Comparison of ENCODE assay signal across 19 cellular contexts in genomic region chr1:66246371-66247262, GRCh38.
DNase-seq lines count a peak whose midpoint lies in the region; ATAC-seq, FAIRE-seq and TF ChIP-seq lines count a peak whose summit lies in the region.
"Had no signal": no experiment of that assay in that cellular context is flagged by ENCODE, and none has a peak within 500 bp of the region (broad histone marks: within the 10 kb centered on the region; RNA-seq: fewer than 3 reads in every experiment).

No MANE protein-coding gene starts in this region.

- TF ChIP-seq CTCF in GM12878 (IDR thresholded peaks at IDR 0.05 in 2 of 3, conservative IDR thresholded peaks at IDR 0.05 in 1 of 3; ENCODE audit: control insufficient read depth in 2 of 3, extremely low read depth in 1 of 3, insufficient read depth in 1 of 3, low read depth in 3 of 3, low read length in 3 of 3), result no peak
- no peak for TF ChIP-seq CTCF in GM13977 (IDR thresholded peaks at IDR 0.05; ENCODE audit: extremely low read depth, insufficient read depth, missing control alignments)

- SMC1A ChIA-PET in GM12878 (lab: Charles Lee; ENCODE audit: uncharacterized antibody, unreplicated experiment), result interaction anchor here (0.8 to 22.0 kb wide), 13 partner anchors 11 to 260 kb away, joined by 3 to 663 read pairs (median 4); no protein-coding TSS in a partner anchor

- CTCF ChIA-PET in GM12878 (lab: Yijun Ruan, JAX), result interaction anchor here (0.8 to 18.8 kb wide), 18 partner anchors 9 to 289 kb away, joined by 3 to 595 read pairs (median 4); no protein-coding TSS in a partner anchor

- peak overlapping the region; percentile 64 for H3K4me3 Mint-ChIP-seq in activated naive CD4-positive, alpha-beta T cell treated with anti-CD3 and anti-CD28 coated beads, Interleukin-2, amount 50 U/mL, for 24 hours

- RAD21 ChIA-PET in GM12878 (lab: Charles Lee; ENCODE audit: unreplicated experiment), result interaction anchor here (0.7 to 19.6 kb wide), 15 partner anchors 10 to 287 kb away, joined by 3 to 519 read pairs (median 3); no protein-coding TSS in a partner anchor

- peak overlapping the region; percentile 87; the same call in 1 of the 2 replicates for H2AFZ ChIP-seq in GM12878 (ENCODE audit: control insufficient read depth, low read depth, low read length)
- H2AFZ ChIP-seq in trophoblast cell (ENCODE audit: insufficient read depth, low read length, poor library complexity), result no peak overlapping the region

- no peaks in the 10 kb centered on the region for H4K20me1 ChIP-seq in GM12878 (ENCODE audit: control insufficient read depth, insufficient read depth)

- no peak for TF ChIP-seq RAD21 in GM12878 (IDR thresholded peaks at IDR 0.05; ENCODE audit: insufficient read depth, low read depth, low read length)

- TF ChIP-seq POLR2A in GM12878 (IDR thresholded peaks at IDR 0.05; ENCODE audit: low read depth, low read length), result no peak

- no peak for DNase-seq in activated naive CD4-positive, alpha-beta T cell (lab: John Stamatoyannopoulos, UW)
- peak; percentile 17 for DNase-seq in SK-N-DZ (ENCODE audit: low spot score)
- no peak for DNase-seq in GM12878 (ENCODE audit: low read depth, low spot score)
- no peak for DNase-seq in trophoblast cell
- no peak for DNase-seq in GF-D8 (lab: John Stamatoyannopoulos, UW)
- no peak for DNase-seq in GM13977 (ENCODE audit: low spot score)
- DNase-seq: activated gamma-delta T cell, GDM1, H7, hippocampal formation, kidney, NCI-H345, T1000 had no signal

- H4K8ac ChIP-seq in trophoblast cell (ENCODE audit: low read depth, low read length), result no peak overlapping the region

- no peaks in the 10 kb centered on the region for H3K9me3 Mint-ChIP-seq in activated naive CD4-positive, alpha-beta T cell treated with anti-CD3 and anti-CD28 coated beads, Interleukin-2, amount 50 U/mL, for 24 hours

- no peak for FAIRE-seq in GM12878 (lab: Jason Lieb, UNC)
- FAIRE-seq: D721Med, kidney had no signal

- H2BK120ac ChIP-seq in trophoblast cell (ENCODE audit: insufficient read depth, low read length, poor library complexity), result peak overlapping the region; percentile 49

- no peaks in the 10 kb centered on the region for H3K36me3 ChIP-seq in GM12878 (ENCODE audit: control insufficient read depth in 2 of 2, insufficient read depth in 2 of 2, low read length in 1 of 2)
- H3K36me3 ChIP-seq in trophoblast cell (ENCODE audit: control insufficient read depth in 1 of 2, insufficient read depth in 2 of 2, low read length in 2 of 2), result no peaks in the 10 kb centered on the region
- H3K36me3 ChIP-seq: right atrium auricular region, suprapubic skin had no signal

- in situ Hi-C loops in GM12878 (cut with MboI), result loop anchor here (10.0 to 25.0 kb wide), 3 partner anchors 534 to 1012 kb away; partner anchors contain the start of genes LEPR and LEPROT
- in situ Hi-C loops in GM13977 (cut with MboI; ENCODE audit: low pct_unique_long_range_greater_than_20kb, low sequenced_read_pairs, unreplicated experiment), result loop anchor here (10.0 to 25.0 kb wide), 3 partner anchors 282 to 1034 kb away; no protein-coding TSS in a partner anchor

- H3K79me2 ChIP-seq in GM12878 (ENCODE audit: control insufficient read depth, insufficient read depth, low read length) (no peaks in the 10 kb centered on the region), trophoblast cell (ENCODE audit: control insufficient read depth, insufficient read depth, low read length, poor library complexity) (no peaks in the 10 kb centered on the region)

- TF ChIP-seq EP300 in GM12878 (IDR thresholded peaks at IDR 0.05; ENCODE audit: borderline replicate concordance in 1 of 2, control insufficient read depth in 1 of 2, low read depth in 2 of 2, low read length in 2 of 2), result no peak

- H2BK5ac ChIP-seq in trophoblast cell (ENCODE audit: low read depth, low read length, poor library complexity), result no peak overlapping the region

- H3K4me1 ChIP-seq in GM12878 (ENCODE audit: control insufficient read depth, insufficient read depth, low read length), result peaks cover 8% of the 10 kb centered on the region
- peaks cover 3 to 10% of the 10 kb centered on the region in 2 experiments for H3K4me1 ChIP-seq in trophoblast cell (ENCODE audit: control insufficient read depth in 1 of 2, insufficient read depth in 2 of 2, low read length in 2 of 2)

- H4K91ac ChIP-seq in trophoblast cell (ENCODE audit: low read depth, low read length), result peak overlapping the region; percentile 4

- no peaks in the 10 kb centered on the region for H3K27me3 Mint-ChIP-seq in activated naive CD4-positive, alpha-beta T cell treated with anti-CD3 and anti-CD28 coated beads, Interleukin-2, amount 50 U/mL, for 24 hours

- peak overlapping the region; percentile 88 for H3K4me2 ChIP-seq in GM12878 (ENCODE audit: control insufficient read depth, insufficient read depth)
- H3K4me2 ChIP-seq in trophoblast cell (ENCODE audit: low read length), result no peak overlapping the region

- ATAC-seq in GM12878, result no peak
- no peak for ATAC-seq in HG02623 (IDR thresholded peaks at IDR 0.05; ENCODE audit: unreplicated experiment)
- ATAC-seq: Right ventricle myocardium inferior had no signal

- H3K4me3 ChIP-seq in GM12878 (peak overlapping the region; percentile 27; the same call in 1 of the 2 replicates), trophoblast cell (ENCODE audit: low read depth, low read length) (no peak overlapping the region)
- H3K4me3 ChIP-seq: right atrium auricular region, suprapubic skin had no signal

- H3K18ac ChIP-seq in trophoblast cell (ENCODE audit: low read length), result no peak overlapping the region

- no peak overlapping the region for H3K4ac ChIP-seq in trophoblast cell (ENCODE audit: low read depth, low read length)

- intact Hi-C loops in GM12878 (cut with micrococcal nuclease; ENCODE audit: unreplicated experiment), result loop anchor here (10.0 kb wide), 1 partner anchor 432 kb away; no protein-coding TSS in a partner anchor

- H3K27me3 ChIP-seq in GM12878 (replicated peaks in 1 of 2; ENCODE audit: control insufficient read depth in 2 of 2, insufficient read depth in 2 of 2, low read length in 1 of 2), result 0 out of 4 replicates have a peak, but pooled peaks cover 0 to 1% of the 10 kb centered on the region in 2 experiments
- H3K27me3 ChIP-seq in trophoblast cell (ENCODE audit: insufficient read depth, low read length), result no peaks in the 10 kb centered on the region
- H3K27me3 ChIP-seq: right atrium auricular region, suprapubic skin had no signal

- POLR2A ChIA-PET in GM12878 (lab: Charles Lee), result no interaction called here

- no peak overlapping the region for H3K9ac ChIP-seq in GM12878 (ENCODE audit: control insufficient read depth, insufficient read depth, low read length)
- H3K9ac ChIP-seq in trophoblast cell (ENCODE audit: low read length), result no peak overlapping the region

- no peak overlapping the region for H2AK5ac ChIP-seq in trophoblast cell (ENCODE audit: low read length)

- no peaks in the 10 kb centered on the region for H3K9me3 ChIP-seq in GM12878 (replicated peaks; ENCODE audit: control insufficient read depth, insufficient read depth, low read length)
- H3K9me3 ChIP-seq in trophoblast cell (ENCODE audit: insufficient read depth, low read depth, low read length), result no peaks in the 10 kb centered on the region
- H3K9me3 ChIP-seq: right atrium auricular region, suprapubic skin had no signal

- no peak overlapping the region for H3K14ac ChIP-seq in trophoblast cell (ENCODE audit: low read length)

- no peak overlapping the region for H4K12ac ChIP-seq in trophoblast cell (ENCODE audit: low read depth, low read length)

- no TSS peak for BruUV-seq in GM12878 (replicated peaks; lab: Mats Ljungman, UMichigan)

- WGBS in GM12878 (ENCODE audit: insufficient coverage, insufficient replicate concordance, low lambda C conversion rate, missing lambda C conversion rate), result 77% methylated on average over 9 of the region's 9 CpGs
- no CpG with 5 or more reads among the region's 9 CpGs for WGBS in trophoblast cell (ENCODE audit: extremely low coverage, insufficient coverage, insufficient read length)

- H3K36me3 Mint-ChIP-seq in activated naive CD4-positive, alpha-beta T cell treated with anti-CD3 and anti-CD28 coated beads, Interleukin-2, amount 50 U/mL, for 24 hours, result no peaks in the 10 kb centered on the region

- H3K27ac Mint-ChIP-seq in activated naive CD4-positive, alpha-beta T cell treated with anti-CD3 and anti-CD28 coated beads, Interleukin-2, amount 50 U/mL, for 24 hours, result peak overlapping the region; percentile 94

- H3K27ac ChIP-seq in GM12878 (ENCODE audit: control insufficient read depth, insufficient read depth) (no peak overlapping the region), trophoblast cell (ENCODE audit: low read depth, low read length) (no peak overlapping the region)
- H3K27ac ChIP-seq: right atrium auricular region, suprapubic skin had no signal

- peaks cover 6% of the 10 kb centered on the region for H3K79me1 ChIP-seq in trophoblast cell (ENCODE audit: low read length)

- peaks cover 27% of the 10 kb centered on the region for H3K4me1 Mint-ChIP-seq in activated naive CD4-positive, alpha-beta T cell treated with anti-CD3 and anti-CD28 coated beads, Interleukin-2, amount 50 U/mL, for 24 hours

- H3K23ac ChIP-seq in trophoblast cell (ENCODE audit: low read length), result no peak overlapping the region

- peak overlapping the region; percentile 61 for H2BK12ac ChIP-seq in trophoblast cell (ENCODE audit: low read length)

TF ChIP-seq in GM12878, 131 proteins besides CTCF, POLR2A, EP300 and RAD21:
- TF ChIP-seq RFX5 (IDR thresholded peaks at IDR 0.05; ENCODE audit: low read depth, low read length) (no peak), PAX8 (IDR thresholded peaks at IDR 0.05) (no peak), SIN3A (IDR thresholded peaks at IDR 0.05; ENCODE audit: low read depth, low read length) (no peak), NFXL1 (IDR thresholded peaks at IDR 0.05; ENCODE audit: borderline replicate concordance) (no peak)
